ENCODE assay signal across 8 cellular contexts in the genomic region with DNA sequence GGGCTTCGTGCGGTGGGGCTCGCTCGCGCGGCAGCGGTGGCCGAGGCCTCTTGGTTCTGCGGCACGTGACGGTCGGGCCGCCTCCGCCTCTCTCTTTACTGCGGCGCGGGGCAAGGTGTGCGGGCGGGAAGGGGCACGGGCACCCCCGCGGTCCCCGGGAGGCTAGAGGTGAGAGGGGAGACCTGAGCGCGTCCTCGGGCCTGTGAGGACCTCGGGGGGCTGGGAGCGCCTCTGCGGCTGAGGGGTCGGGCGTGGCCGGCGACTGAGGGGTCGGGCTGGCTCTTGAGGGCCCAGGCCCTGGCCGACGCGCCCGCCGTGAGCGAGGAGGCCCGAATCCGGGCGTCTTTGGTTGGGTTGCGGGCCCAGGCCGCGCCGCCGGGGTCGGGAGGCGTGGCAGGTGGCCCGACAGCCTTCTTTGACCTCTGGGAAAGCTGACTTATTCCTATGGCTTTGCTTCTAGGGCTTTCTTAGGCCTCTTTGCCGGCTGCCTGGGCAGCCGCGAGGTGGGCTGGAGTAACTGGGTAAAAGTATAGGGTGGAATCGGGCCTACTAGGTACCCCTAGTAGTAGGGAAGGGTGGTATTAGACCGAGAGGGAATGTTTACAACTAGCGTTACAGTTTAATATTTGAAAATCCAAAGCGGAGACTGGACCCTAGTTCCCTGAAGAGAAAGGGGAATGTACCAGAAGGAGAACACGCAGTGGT. TPM values are rescaled to one million over a fixed set of nuclear protein-coding genes. Genes with fewer than 3 reads are reported as not detected.
A peak's percentile ranks its signal among the peaks of the same experiment; 100 is the strongest.
DNase-seq lines count a peak whose midpoint lies in the region; ATAC-seq and TF ChIP-seq lines count a peak whose summit lies in the region.

A gene with protein sequence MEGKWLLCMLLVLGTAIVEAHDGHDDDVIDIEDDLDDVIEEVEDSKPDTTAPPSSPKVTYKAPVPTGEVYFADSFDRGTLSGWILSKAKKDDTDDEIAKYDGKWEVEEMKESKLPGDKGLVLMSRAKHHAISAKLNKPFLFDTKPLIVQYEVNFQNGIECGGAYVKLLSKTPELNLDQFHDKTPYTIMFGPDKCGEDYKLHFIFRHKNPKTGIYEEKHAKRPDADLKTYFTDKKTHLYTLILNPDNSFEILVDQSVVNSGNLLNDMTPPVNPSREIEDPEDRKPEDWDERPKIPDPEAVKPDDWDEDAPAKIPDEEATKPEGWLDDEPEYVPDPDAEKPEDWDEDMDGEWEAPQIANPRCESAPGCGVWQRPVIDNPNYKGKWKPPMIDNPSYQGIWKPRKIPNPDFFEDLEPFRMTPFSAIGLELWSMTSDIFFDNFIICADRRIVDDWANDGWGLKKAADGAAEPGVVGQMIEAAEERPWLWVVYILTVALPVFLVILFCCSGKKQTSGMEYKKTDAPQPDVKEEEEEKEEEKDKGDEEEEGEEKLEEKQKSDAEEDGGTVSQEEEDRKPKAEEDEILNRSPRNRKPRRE (plus strand): TSS at position 33 of the 705 bp plus-strand sequence. CDS start 6,715 bp downstream, outside the sequence.

- peak within 1 kb of the TSS; percentile 96 for H3K9ac ChIP-seq in Loucy (ENCODE audit: low read depth, low read length, poor library complexity, severe bottlenecking)

- peak within 1 kb of the TSS; percentile 88 for H3K4me3 Mint-ChIP-seq in chondrocyte (ENCODE audit: unreplicated experiment)

- peak within 1 kb of the TSS; percentile 99 for H3K27ac Mint-ChIP-seq in chondrocyte (ENCODE audit: unreplicated experiment)

- no peak for TF ChIP-seq CTCF in Loucy (conservative IDR thresholded peaks at IDR 0.05; ENCODE audit: low read length)
- TF ChIP-seq CTCF in chondrocyte (IDR thresholded peaks at IDR 0.05) = no peak
- no peak for TF ChIP-seq CTCF in lower leg skin (IDR thresholded peaks at IDR 0.05)
- no peak for TF ChIP-seq CTCF in thoracic aorta (IDR thresholded peaks at IDR 0.05)

- H3F3A ChIP-seq in Loucy (ENCODE audit: low read depth) = no peaks in the 10 kb centered on the region

- ATAC-seq in thoracic aorta (ENCODE audit: insufficient number of reproducible peaks, low FRiP score, low read depth) (peak; percentile 3), HG03045 (IDR thresholded peaks at IDR 0.05; ENCODE audit: unreplicated experiment) (no peak)

- H3K36me3 Mint-ChIP-seq in chondrocyte (ENCODE audit: low read depth) = peaks cover 8% of the 10 kb centered on the region

- H3K36me3 ChIP-seq in Loucy (ENCODE audit: insufficient read depth, low read length) = no peaks in the 10 kb centered on the region
- H3K36me3 ChIP-seq in thoracic aorta = no peaks in the 10 kb centered on the region

- H3K4me1 ChIP-seq in Loucy (ENCODE audit: insufficient read depth, low read length, poor library complexity, severe bottlenecking) = peaks cover 8% of the 10 kb centered on the region
- H3K4me1 ChIP-seq in thoracic aorta (ENCODE audit: control insufficient read depth in 1 of 2, low read depth in 2 of 2) = peaks cover 8 to 49% of the 10 kb centered on the region in 2 donors

- H3K4me1 Mint-ChIP-seq in chondrocyte (ENCODE audit: low read depth) = peaks cover 43% of the 10 kb centered on the region

- H3K4me3 ChIP-seq in Loucy (ENCODE audit: low read length, poor library complexity, severe bottlenecking) = peak within 1 kb of the TSS; percentile 81
- peak within 1 kb of the TSS; percentile 88 for H3K4me3 ChIP-seq in lower leg skin (ENCODE audit: low read depth, poor library complexity, severe bottlenecking)
- H3K4me3 ChIP-seq in thoracic aorta = peak within 1 kb of the TSS; percentile 86

- H3K9me2 ChIP-seq in Loucy (replicated peaks; ENCODE audit: low read depth, low read length) = no peaks in the 10 kb centered on the region

- peaks cover 27% of the 10 kb centered on the region for H4K20me1 ChIP-seq in Loucy (ENCODE audit: insufficient read depth, low read length, poor library complexity, severe bottlenecking)

- H3K27me3 ChIP-seq in Loucy (ENCODE audit: insufficient read depth, low read length, poor library complexity, severe bottlenecking) = no peaks in the 10 kb centered on the region
- H3K27me3 ChIP-seq in thoracic aorta (replicated peaks; ENCODE audit: insufficient read depth) = no peaks in the 10 kb centered on the region

- no peaks in the 10 kb centered on the region for H3K9me3 Mint-ChIP-seq in chondrocyte (ENCODE audit: low read depth)

- H3K9me3 ChIP-seq in Loucy (ENCODE audit: insufficient read depth, low read depth, low read length) = no peaks in the 10 kb centered on the region
- no peaks in the 10 kb centered on the region for H3K9me3 ChIP-seq in thoracic aorta

- WGBS in lower leg skin, 2 donors = 0 to 1% methylated on average over 21 to 29 of the region's 59 CpGs

- peak in 1 of 2 donors; percentile 72 for TF ChIP-seq POLR2A in lower leg skin (IDR thresholded peaks at IDR 0.05)

- H3K27me3 Mint-ChIP-seq in chondrocyte (ENCODE audit: low read depth) = no peaks in the 10 kb centered on the region

- intact Hi-C loops in lower leg skin (cut with DNase I; ENCODE audit: low total_unique reads) = no loop called here

- peak; percentile 99 for DNase-seq in activated effector memory CD4-positive, alpha-beta T cell treated with anti-CD3 and anti-CD28 coated beads, Interleukin-2, amount 50 U/mL, for 16 hours
- DNase-seq in activated effector memory CD4-positive, alpha-beta T cell treated with Interleukin-2 at 50 U/mL for 16 hours = no peak
- DNase-seq in chondrocyte (ENCODE audit: low spot score) (no peak), lower leg skin (ENCODE audit: low spot score in 2 of 2) (no peak), thoracic aorta (ENCODE audit: low spot score) (no peak), NCI-H69 (lab: John Stamatoyannopoulos, UW) (no peak)

- peak within 1 kb of the TSS; percentile 93 to 98 for H3K27ac ChIP-seq in thoracic aorta

- H3K4me2 ChIP-seq in Loucy (ENCODE audit: low read depth, low read length, poor library complexity, severe bottlenecking) = peak within 1 kb of the TSS; percentile 81

- peaks cover 59% of the 10 kb centered on the region for H3K79me2 ChIP-seq in Loucy (ENCODE audit: insufficient read depth, low read length)

- H2AFZ ChIP-seq in Loucy (ENCODE audit: low read length) = peak within 1 kb of the TSS; percentile 88

RNA-seq across cellular contexts. Expression of the gene that starts here (rescaled TPM):
- total RNA-seq in chondrocyte (695 to 849 TPM (median 699 TPM) in 3 replicates), lower leg skin (100 to 1,000 TPM; 183 to 307 (median 253) TPM), thoracic aorta (100 to 1,000 TPM; 240 to 371 TPM)
